ENCODE assay signal across 8 cellular contexts in genomic region chr1:93814059-93814794, GRCh38.
A peak's percentile ranks its signal among the peaks of the same experiment; 100 is the strongest.
DNase-seq lines count a peak whose midpoint lies in the region; ATAC-seq, FAIRE-seq and TF ChIP-seq lines count a peak whose summit lies in the region.

No MANE protein-coding gene starts in this region.

- FAIRE-seq in D721Med (lab: Jason Lieb, UNC) = peak; percentile 84

- no peaks in the 10 kb centered on the region for H4K20me1 ChIP-seq in OCI-LY3 (ENCODE audit: insufficient read depth, low read length)

- H3K4me1 ChIP-seq in OCI-LY3 (ENCODE audit: low read length) = peaks cover 26% of the 10 kb centered on the region
- H3K4me1 ChIP-seq in parathyroid adenoma = no peaks in the 10 kb centered on the region

- ATAC-seq in activated T-helper 17 cell treated with anti-CD3 and anti-CD28 coated beads, Interleukin-2, amount 50 U/mL, for 72 hours (replicated peaks) = peak; percentile 31
- no peak for ATAC-seq in HG02973 (IDR thresholded peaks at IDR 0.05; ENCODE audit: unreplicated experiment)

- no peaks in the 10 kb centered on the region for H3K27me3 ChIP-seq in OCI-LY3 (ENCODE audit: low read depth, low read length)
- H3K27me3 ChIP-seq in parathyroid adenoma (ENCODE audit: control insufficient read depth, insufficient read depth, low read length) = no peaks in the 10 kb centered on the region

- no peak overlapping the region for H3K4me3 Mint-ChIP-seq in activated T-helper 17 cell treated with anti-CD3 and anti-CD28 coated beads, Interleukin-2, amount 50 U/mL, for 72 hours

- TF ChIP-seq CTCF in D721Med (IDR thresholded peaks at IDR 0.05; ENCODE audit: insufficient read depth, missing control alignments) (peak; percentile 98), GM20000 (IDR thresholded peaks at IDR 0.05; ENCODE audit: extremely low read depth, missing control alignments) (peak; percentile 83), OCI-LY3 (IDR thresholded peaks at IDR 0.05; ENCODE audit: low read depth, low read length) (peak; percentile 86), parathyroid adenoma (IDR thresholded peaks at IDR 0.05) (peak; percentile 85)

- H3K79me2 ChIP-seq in OCI-LY3 (ENCODE audit: low read length) (no peaks in the 10 kb centered on the region), parathyroid adenoma (no peaks in the 10 kb centered on the region)

- DNase-seq in D721Med (ENCODE audit: insufficient read length, low spot score) = peak; percentile 22
- DNase-seq in GM20000 (ENCODE audit: low spot score) = peak; percentile 71
- DNase-seq in Kasumi-1 (lab: John Stamatoyannopoulos, UW) = peak; percentile 88
- DNase-seq in glomerular endothelial cell (ENCODE audit: extremely low read depth, low read depth, low spot score) = peak; percentile 88

- no peak overlapping the region for H2AFZ ChIP-seq in OCI-LY3 (ENCODE audit: low read depth, low read length)
- H2AFZ ChIP-seq in parathyroid adenoma = no peak overlapping the region

- H3K27ac ChIP-seq in OCI-LY3 (ENCODE audit: low read length) (no peak overlapping the region), parathyroid adenoma (no peak overlapping the region)

- no peak overlapping the region for H3K27ac Mint-ChIP-seq in activated T-helper 17 cell treated with anti-CD3 and anti-CD28 coated beads, Interleukin-2, amount 50 U/mL, for 72 hours

- H3K4me3 ChIP-seq in OCI-LY3 (ENCODE audit: low read length) = no peak overlapping the region
- H3K4me3 ChIP-seq in parathyroid adenoma (ENCODE audit: low read depth, low read length) = no peak overlapping the region

- H3K4me2 ChIP-seq in OCI-LY3 (ENCODE audit: low read length) = no peak overlapping the region
- H3K4me2 ChIP-seq in parathyroid adenoma (ENCODE audit: low read length) = no peak overlapping the region

- no peaks in the 10 kb centered on the region for H3K36me3 Mint-ChIP-seq in activated T-helper 17 cell treated with anti-CD3 and anti-CD28 coated beads, Interleukin-2, amount 50 U/mL, for 72 hours (ENCODE audit: low read depth)

- H3K9ac ChIP-seq in OCI-LY3 (ENCODE audit: low read length) (no peak overlapping the region), parathyroid adenoma (no peak overlapping the region)

- H3K4me1 Mint-ChIP-seq in activated T-helper 17 cell treated with anti-CD3 and anti-CD28 coated beads, Interleukin-2, amount 50 U/mL, for 72 hours = peaks cover 20% of the 10 kb centered on the region

- H3K9me3 Mint-ChIP-seq in activated T-helper 17 cell treated with anti-CD3 and anti-CD28 coated beads, Interleukin-2, amount 50 U/mL, for 72 hours = no peaks in the 10 kb centered on the region

- H3K27me3 Mint-ChIP-seq in activated T-helper 17 cell treated with anti-CD3 and anti-CD28 coated beads, Interleukin-2, amount 50 U/mL, for 72 hours = no peaks in the 10 kb centered on the region

- H3K9me3 ChIP-seq in OCI-LY3 (ENCODE audit: insufficient read depth, low read length) = no peaks in the 10 kb centered on the region
- no peaks in the 10 kb centered on the region for H3K9me3 ChIP-seq in parathyroid adenoma (ENCODE audit: control insufficient read depth, low read length)

- H3K36me3 ChIP-seq in OCI-LY3 (replicated peaks; ENCODE audit: low read depth, low read length) = no peaks in the 10 kb centered on the region
- H3K36me3 ChIP-seq in parathyroid adenoma (ENCODE audit: control insufficient read depth, insufficient read depth, low read length) = no peaks in the 10 kb centered on the region

Comparison
In these comparisons a context has a peak if more than half of its experiments do, and no peak if none do; other contexts are left out.
1. DNase-seq: peak in every context shown above with its lines; median percentile 88 in Kasumi-1; 88 in glomerular endothelial cell; 71 in GM20000; 22 in D721Med.